8 cellular contexts compared by ENCODE assay signal in the genomic region with DNA sequence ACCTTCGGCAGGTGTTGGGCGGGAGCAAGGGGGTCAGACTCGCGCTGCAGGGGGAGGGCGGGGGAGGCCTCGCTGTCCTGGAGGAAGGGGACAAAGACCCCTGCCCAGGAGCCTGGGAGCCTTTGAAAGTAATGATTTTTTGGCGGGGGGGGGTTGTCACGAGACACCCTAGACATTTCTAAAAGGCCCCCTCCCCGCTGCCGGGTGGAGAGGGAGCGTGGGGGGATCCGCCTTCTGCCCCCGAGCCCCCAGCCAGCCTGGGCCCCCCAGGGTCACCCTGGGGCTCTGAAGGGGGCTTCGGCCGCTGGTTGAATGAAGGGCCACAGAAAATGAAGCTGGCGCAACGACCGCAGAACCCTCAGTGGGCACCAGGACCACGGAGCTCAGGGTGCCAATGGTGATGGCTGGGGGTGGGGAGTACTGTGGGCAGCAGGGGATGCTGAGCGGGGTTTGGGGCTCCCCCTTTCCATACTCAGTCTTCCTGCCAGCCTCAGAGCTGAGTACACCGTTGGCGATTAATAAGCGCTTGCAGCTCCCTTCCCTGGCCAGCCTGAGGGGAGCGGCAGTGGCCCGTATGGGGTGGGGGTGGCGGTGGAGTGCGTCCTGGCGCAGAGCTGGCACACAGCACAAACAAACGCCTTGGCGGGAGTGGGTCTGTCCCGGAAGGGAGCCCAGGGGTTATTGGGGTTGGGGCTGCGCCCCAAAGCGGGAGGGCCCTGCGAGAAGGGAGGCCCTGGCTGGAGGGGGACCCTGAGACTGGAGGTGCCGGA.
DNase-seq lines count a peak whose midpoint lies in the region; ATAC-seq and TF ChIP-seq lines count a peak whose summit lies in the region.

No MANE protein-coding gene starts in this region.

- peak overlapping the region; percentile 25 for H3K4me3 ChIP-seq in iPS-11a (ENCODE audit: low read depth, low read length)

- H3K4me3 Mint-ChIP-seq in T-helper 1 cell treated with Interleukin-12 subunit alpha and Interleukin-12 subunit beta and Interleukin-4 antibody, amounts not matched to agents 30 μg/mL and 1 μg/mL, for 36 hours = peak overlapping the region; percentile 28
- peak overlapping the region; percentile 53 for H3K4me3 Mint-ChIP-seq in activated T-cell treated with anti-CD3 and anti-CD28 coated beads, Interleukin-2, amount 50 U/mL, for 24 hours

- H3K27me3 Mint-ChIP-seq in T-helper 1 cell treated with Interleukin-12 subunit alpha and Interleukin-12 subunit beta and Interleukin-4 antibody, amounts not matched to agents 30 μg/mL and 1 μg/mL, for 36 hours (ENCODE audit: low read depth) = peaks cover 44% of the 10 kb centered on the region
- peaks cover 10% of the 10 kb centered on the region for H3K27me3 Mint-ChIP-seq in activated T-cell treated with anti-CD3 and anti-CD28 coated beads, Interleukin-2, amount 50 U/mL, for 24 hours

- H3K9me3 Mint-ChIP-seq in T-helper 1 cell treated with Interleukin-12 subunit alpha and Interleukin-12 subunit beta and Interleukin-4 antibody, amounts not matched to agents 30 μg/mL and 1 μg/mL, for 36 hours = peaks cover 3% of the 10 kb centered on the region
- H3K9me3 Mint-ChIP-seq in activated T-cell treated with anti-CD3 and anti-CD28 coated beads, Interleukin-2, amount 50 U/mL, for 24 hours = no peaks in the 10 kb centered on the region

- CTCF ChIA-PET in HEK293T (lab: Yijun Ruan, JAX) = interaction anchor here (2.4 to 3.0 kb wide), 2 partner anchors 24 to 27 kb away, joined by 15 to 45 read pairs; no protein-coding TSS in a partner anchor

- POLR2A ChIA-PET in HEK293T (lab: Yijun Ruan, JAX) = interaction anchor here (1.7 to 2.6 kb wide), 3 partner anchors 8 to 31 kb away, joined by 6 to 20 read pairs (median 11); no protein-coding TSS in a partner anchor

- peak overlapping the region; percentile 36 for H3K27ac Mint-ChIP-seq in T-helper 1 cell treated with Interleukin-12 subunit alpha and Interleukin-12 subunit beta and Interleukin-4 antibody, amounts not matched to agents 30 μg/mL and 1 μg/mL, for 36 hours
- H3K27ac Mint-ChIP-seq in activated T-cell treated with anti-CD3 and anti-CD28 coated beads, Interleukin-2, amount 50 U/mL, for 24 hours = no peak overlapping the region

- peaks cover 6% of the 10 kb centered on the region for H3K4me1 Mint-ChIP-seq in T-helper 1 cell treated with Interleukin-12 subunit alpha and Interleukin-12 subunit beta and Interleukin-4 antibody, amounts not matched to agents 30 μg/mL and 1 μg/mL, for 36 hours (ENCODE audit: low read depth)
- peaks cover 20% of the 10 kb centered on the region for H3K4me1 Mint-ChIP-seq in activated T-cell treated with anti-CD3 and anti-CD28 coated beads, Interleukin-2, amount 50 U/mL, for 24 hours (ENCODE audit: low read depth)

- DNase-seq in T-helper 1 cell (no peak), NCI-H1436 (lab: John Stamatoyannopoulos, UW) (no peak), HEK293T (ENCODE audit: extremely low spot score) (no peak)
- peak; percentile 62 for DNase-seq in activated T-cell treated with anti-CD3 and anti-CD28 coated beads, Interleukin-2, amount 50 U/mL, for 24 hours
- DNase-seq in stimulated activated CD8-positive, alpha-beta memory T cell treated with anti-CD3 and anti-CD28 coated beads, Interleukin-4, amount 100 ng/mL, for 48 hours = peak; percentile 47

- H3K36me3 Mint-ChIP-seq in T-helper 1 cell treated with Interleukin-12 subunit alpha and Interleukin-12 subunit beta and Interleukin-4 antibody, amounts not matched to agents 30 μg/mL and 1 μg/mL, for 36 hours (ENCODE audit: low read depth) = no peaks in the 10 kb centered on the region
- H3K36me3 Mint-ChIP-seq in activated T-cell treated with anti-CD3 and anti-CD28 coated beads, Interleukin-2, amount 50 U/mL, for 24 hours (ENCODE audit: low read depth) = no peaks in the 10 kb centered on the region

- ATAC-seq in GM18511 (IDR thresholded peaks at IDR 0.05; ENCODE audit: unreplicated experiment) = no peak

TF ChIP-seq in HEK293T, 16 proteins besides CTCF, POLR2A, EP300 and RAD21:
- TF ChIP-seq ZNF384 (IDR thresholded peaks at IDR 0.05) (no peak), SP1 (IDR thresholded peaks at IDR 0.05) (no peak), SUZ12 (IDR thresholded peaks at IDR 0.05) (no peak), TARDBP (IDR thresholded peaks at IDR 0.05) (no peak), L3MBTL2 (conservative IDR thresholded peaks at IDR 0.05) (no peak), ELF4 (IDR thresholded peaks at IDR 0.05) (no peak), HDGF (IDR thresholded peaks at IDR 0.05; ENCODE audit: borderline replicate concordance) (no peak), ARNT (IDR thresholded peaks at IDR 0.05) (no peak)
- TF ChIP-seq, protein P1, sequence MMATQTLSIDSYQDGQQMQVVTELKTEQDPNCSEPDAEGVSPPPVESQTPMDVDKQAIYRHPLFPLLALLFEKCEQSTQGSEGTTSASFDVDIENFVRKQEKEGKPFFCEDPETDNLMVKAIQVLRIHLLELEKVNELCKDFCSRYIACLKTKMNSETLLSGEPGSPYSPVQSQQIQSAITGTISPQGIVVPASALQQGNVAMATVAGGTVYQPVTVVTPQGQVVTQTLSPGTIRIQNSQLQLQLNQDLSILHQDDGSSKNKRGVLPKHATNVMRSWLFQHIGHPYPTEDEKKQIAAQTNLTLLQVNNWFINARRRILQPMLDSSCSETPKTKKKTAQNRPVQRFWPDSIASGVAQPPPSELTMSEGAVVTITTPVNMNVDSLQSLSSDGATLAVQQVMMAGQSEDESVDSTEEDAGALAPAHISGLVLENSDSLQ (IDR thresholded peaks at IDR 0.05) = no peak

Comparison
In these comparisons a context has a peak if more than half of its experiments do, and no peak if none do; other contexts are left out.
1. DNase-seq: peak in activated T-cell treated with anti-CD3 and anti-CD28 coated beads, Interleukin-2, amount 50 U/mL, for 24 hours (single experiment) and stimulated activated CD8-positive, alpha-beta memory T cell treated with anti-CD3 and anti-CD28 coated beads, Interleukin-4, amount 100 ng/mL, for 48 hours (single experiment); none in T-helper 1 cell (0 of 5), NCI-H1436 (single experiment) and HEK293T (single experiment).